In the genomic region with DNA sequence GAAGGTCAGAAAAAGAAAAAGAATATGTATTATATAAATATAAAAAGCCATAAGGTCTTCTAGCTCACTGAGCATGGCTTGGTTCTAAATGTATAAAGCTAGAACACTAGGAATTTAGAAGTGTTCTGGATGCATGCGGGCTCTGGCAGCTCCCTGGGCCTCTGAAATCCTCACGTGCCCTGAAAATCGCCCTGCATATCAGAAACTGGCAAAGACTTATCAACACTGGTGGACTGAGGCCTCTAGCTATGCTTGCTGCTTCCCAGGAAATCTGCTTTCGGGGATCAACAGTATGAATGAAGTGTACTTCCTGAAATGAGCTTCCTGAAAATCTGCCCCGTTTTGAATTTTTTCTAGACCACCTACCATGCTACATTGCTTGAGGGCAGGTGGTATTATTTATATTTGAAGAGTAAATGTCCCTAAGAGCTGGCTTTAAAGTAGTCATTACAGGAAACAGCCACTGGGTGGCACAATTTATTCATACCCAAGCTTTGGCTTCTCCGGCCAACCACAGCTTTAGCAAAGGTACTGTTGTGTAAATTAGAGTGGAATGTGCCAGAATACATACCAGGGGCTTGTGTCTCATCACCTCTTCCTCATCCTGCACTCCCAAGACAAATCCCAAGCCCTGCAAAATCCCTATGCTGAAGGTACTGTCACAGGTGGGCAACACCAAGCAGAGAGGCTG, we compare ENCODE assay signal across 8 cellular contexts. TPM values are rescaled to one million over a fixed set of nuclear protein-coding genes. Genes with fewer than 3 reads are reported as not detected.
DNase-seq lines count a peak whose midpoint lies in the region; ATAC-seq, FAIRE-seq and TF ChIP-seq lines count a peak whose summit lies in the region.

No MANE protein-coding gene starts in this region.

- peak; percentile 95 for FAIRE-seq in G401.6 (lab: Jason Lieb, UNC)

- H3K27me3 Mint-ChIP-seq in activated naive CD8-positive, alpha-beta T cell treated with anti-CD3 and anti-CD28 coated beads, Interleukin-2, amount 50 U/mL, for 24 hours = no peaks in the 10 kb centered on the region

- peaks cover 13% of the 10 kb centered on the region for H3K36me3 Mint-ChIP-seq in activated naive CD8-positive, alpha-beta T cell treated with anti-CD3 and anti-CD28 coated beads, Interleukin-2, amount 50 U/mL, for 24 hours (ENCODE audit: low read depth)

- peaks cover 6% of the 10 kb centered on the region for H3K4me1 Mint-ChIP-seq in activated naive CD8-positive, alpha-beta T cell treated with anti-CD3 and anti-CD28 coated beads, Interleukin-2, amount 50 U/mL, for 24 hours

- H3K27me3 ChIP-seq in HL-60 (ENCODE audit: insufficient read depth, poor library complexity, severe bottlenecking) = no peaks in the 10 kb centered on the region
- no peaks in the 10 kb centered on the region for H3K27me3 ChIP-seq in NT2/D1 (ENCODE audit: insufficient read depth, insufficient read length)

- no peak overlapping the region for H3K27ac ChIP-seq in HL-60 (replicated peaks)

- H3K4me3 Mint-ChIP-seq in activated naive CD8-positive, alpha-beta T cell treated with anti-CD3 and anti-CD28 coated beads, Interleukin-2, amount 50 U/mL, for 24 hours = no peak overlapping the region

- H3K4me3 ChIP-seq in HL-60 (replicated peaks; ENCODE audit: insufficient read depth, low read length) = no peak overlapping the region
- no peak overlapping the region for H3K4me3 ChIP-seq in NT2/D1 (ENCODE audit: insufficient read length, low read depth)

- no peaks in the 10 kb centered on the region for H3K9me3 ChIP-seq in NT2/D1 (ENCODE audit: insufficient read depth, low read length)

- H3K9ac ChIP-seq in NT2/D1 (ENCODE audit: insufficient read length, low read depth) = no peak overlapping the region

- peak; percentile 72 for ATAC-seq in GM21367 (IDR thresholded peaks at IDR 0.05; ENCODE audit: unreplicated experiment)
- peak; percentile 41 for ATAC-seq in activated naive CD8-positive, alpha-beta T cell treated with anti-CD3 and anti-CD28 coated beads, Interleukin-2, amount 50 U/mL, for 24 hours
- peak; percentile 86 for ATAC-seq in left ventricle myocardium superior

- peaks cover 53% of the 10 kb centered on the region for H3K36me3 ChIP-seq in NT2/D1 (ENCODE audit: insufficient read depth, insufficient read length, low read length)

- intact Hi-C loops in left ventricle myocardium superior (cut with micrococcal nuclease) = loop anchor here (5.0 kb wide), 1 partner anchor 241 kb away; no protein-coding TSS in a partner anchor

- no peaks in the 10 kb centered on the region for H3K9me3 Mint-ChIP-seq in activated naive CD8-positive, alpha-beta T cell treated with anti-CD3 and anti-CD28 coated beads, Interleukin-2, amount 50 U/mL, for 24 hours

- H3K27ac Mint-ChIP-seq in activated naive CD8-positive, alpha-beta T cell treated with anti-CD3 and anti-CD28 coated beads, Interleukin-2, amount 50 U/mL, for 24 hours = no peak overlapping the region

- peak; percentile 61 for TF ChIP-seq CTCF in HL-60 (IDR thresholded peaks at IDR 0.05; ENCODE audit: insufficient read depth, low read length)

- DNase-seq in HL-60 (ENCODE audit: low read depth in 1 of 2, low spot score in 1 of 2) (peak in 1 of 2 experiments; percentile 57), NT2/D1 (ENCODE audit: low read depth, low spot score) (peak; percentile 87), left ventricle myocardium superior (no peak), renal cortical epithelial cell (ENCODE audit: low read depth) (peak; percentile 70)
- peak; percentile 12 for DNase-seq in activated naive CD8-positive, alpha-beta T cell treated with anti-CD3 and anti-CD28 coated beads, Interleukin-2, amount 50 U/mL, for 24 hours
- no peak for DNase-seq in activated CD4-positive, CD25-positive, alpha-beta regulatory T cell treated with anti-CD3 and anti-CD28 coated beads, Interleukin-2, amount 50 U/mL, for 72 hours

- H3K4me1 ChIP-seq in NT2/D1 (ENCODE audit: insufficient read depth, insufficient read length) = peaks cover 8% of the 10 kb centered on the region

RNA-seq across cellular contexts. Expression of a gene that starts 17.7 kb away (rescaled TPM):
- total RNA-seq in left ventricle myocardium superior = 94.6 TPM
- 99.3 and 210 TPM in 2 replicates for total RNA-seq in renal cortical epithelial cell

RNA-seq across cellular contexts. Expression of a gene that starts 34.5 kb away (rescaled TPM):
- 18.9 TPM for total RNA-seq in left ventricle myocardium superior
- total RNA-seq in renal cortical epithelial cell = 93.3 and 156 TPM in 2 replicates

RNA-seq across cellular contexts. Expression of a gene that starts 34.5 kb away (rescaled TPM):
- total RNA-seq in left ventricle myocardium superior = 3.9 TPM
- total RNA-seq in renal cortical epithelial cell = 6.4 and 18.2 TPM in 2 replicates

Comparison
In these comparisons a context has a peak if more than half of its experiments do, and no peak if none do; other contexts are left out.
1. DNase-seq: peak in NT2/D1 (single experiment), activated naive CD8-positive, alpha-beta T cell treated with anti-CD3 and anti-CD28 coated beads, Interleukin-2, amount 50 U/mL, for 24 hours (single experiment) and renal cortical epithelial cell (single experiment); none in left ventricle myocardium superior (single experiment) and activated CD4-positive, CD25-positive, alpha-beta regulatory T cell treated with anti-CD3 and anti-CD28 coated beads, Interleukin-2, amount 50 U/mL, for 72 hours (single experiment).
2. Peak in every context shown above with its lines, with median percentiles within 50 percentile points of each other: ATAC-seq.